Comparison of ENCODE assay signal across 1 cellular context in genomic region chr17:75724016-75725003, GRCh38.
TF ChIP-seq lines count a peak whose summit lies in the region.

No MANE protein-coding gene starts in this region.

TF ChIP-seq in H1, 55 proteins besides CTCF, POLR2A, EP300 and RAD21:
- TF ChIP-seq RXRA (IDR thresholded peaks at IDR 0.05; ENCODE audit: insufficient read depth, low read depth, low read length) = no peak
- no peak for TF ChIP-seq TCF12 (IDR thresholded peaks at IDR 0.05; ENCODE audit: low read depth, low read length)
- no peak for TF ChIP-seq JUND (IDR thresholded peaks at IDR 0.05; ENCODE audit: low read length)
- no peak for TF ChIP-seq BCL11A (IDR thresholded peaks at IDR 0.05; ENCODE audit: low read depth in 2 of 2, low read length in 2 of 2)
- no peak for TF ChIP-seq ZNF274 (IDR thresholded peaks at IDR 0.05; ENCODE audit: borderline replicate concordance, extremely low read depth, low read length)
- no peak for TF ChIP-seq HDAC2 (IDR thresholded peaks at IDR 0.05; ENCODE audit: borderline replicate concordance in 1 of 2, low read depth in 2 of 2, low read length in 2 of 2)
